Comparison of ENCODE assay signal across 8 cellular contexts in genomic region chr19:4867534-4868285, GRCh38. TPM values are rescaled to one million over a fixed set of nuclear protein-coding genes. Genes with fewer than 3 reads are reported as not detected.
DNase-seq lines count a peak whose midpoint lies in the region; ATAC-seq and TF ChIP-seq lines count a peak whose summit lies in the region.

Gene PLIN3 (minus strand): TSS chr19:4867667. CDS start chr19:4861394, 6,273 bp downstream.

- H3K4me1 ChIP-seq in fibroblast of lung (ENCODE audit: control insufficient read depth, extremely low read depth, insufficient read depth, low read length): peaks cover 5% of the 10 kb centered on the region

- H3K79me2 ChIP-seq in fibroblast of lung (ENCODE audit: control insufficient read depth, insufficient read depth, low read length): peaks cover 37% of the 10 kb centered on the region

- CTCF ChIA-PET in BJ (lab: Yijun Ruan, JAX): interaction anchor here (0.6 to 4.4 kb wide), 10 partner anchors 18 to 181 kb away, joined by 3 to 37 read pairs (median 6); partner anchors contain the start of gene FEM1A
- CTCF ChIA-PET in RWPE1 (lab: Yijun Ruan, JAX): interaction anchor here (0.6 to 2.3 kb wide), 5 partner anchors 16 to 487 kb away, joined by 3 to 9 read pairs (median 3); no protein-coding TSS in a partner anchor

- no peaks in the 10 kb centered on the region for H3K9me3 ChIP-seq in fibroblast of lung (ENCODE audit: control insufficient read depth, insufficient read depth, low read depth, low read length)

- peaks cover 8 to 18% (median 15%) of the 10 kb centered on the region in 4 donors for H3K4me1 Mint-ChIP-seq in naive thymus-derived CD8-positive, alpha-beta T cell
- H3K4me1 Mint-ChIP-seq in stimulated activated memory B cell treated with anti-CD40 and anti-IgM and Interleukin-4, amounts not matched to agents 10 μg/mL and 1 μg/mL and 100 μg/mL, for 72 hours: peaks cover 44% of the 10 kb centered on the region

- ATAC-seq in GM19035 (IDR thresholded peaks at IDR 0.05; ENCODE audit: unreplicated experiment) (peak; percentile 75), HG03460 (IDR thresholded peaks at IDR 0.05; ENCODE audit: unreplicated experiment) (peak; percentile 79)
- peak; percentile 89 to 90 for ATAC-seq in naive thymus-derived CD8-positive, alpha-beta T cell
- peak; percentile 94 for ATAC-seq in stimulated activated memory B cell treated with anti-CD40 and anti-IgM and Interleukin-4, amounts not matched to agents 10 μg/mL and 1 μg/mL and 100 μg/mL, for 72 hours

- peak within 1 kb of the TSS; percentile 26 to 82 (median 70) for H3K27ac Mint-ChIP-seq in naive thymus-derived CD8-positive, alpha-beta T cell
- H3K27ac Mint-ChIP-seq in stimulated activated memory B cell treated with anti-CD40 and anti-IgM and Interleukin-4, amounts not matched to agents 10 μg/mL and 1 μg/mL and 100 μg/mL, for 72 hours: peak within 1 kb of the TSS; percentile 85

- H3K27ac ChIP-seq in RWPE1 (peak within 1 kb of the TSS; percentile 87), fibroblast of lung (ENCODE audit: insufficient read depth, low read length) (peak within 1 kb of the TSS; percentile 91)

- H2AFZ ChIP-seq in fibroblast of lung (ENCODE audit: low read length): peak within 1 kb of the TSS; percentile 77

- peaks cover 0 to 1% (median 0%) of the 10 kb centered on the region in 5 donors for H3K27me3 Mint-ChIP-seq in naive thymus-derived CD8-positive, alpha-beta T cell
- peaks cover 12% of the 10 kb centered on the region for H3K27me3 Mint-ChIP-seq in stimulated activated memory B cell treated with anti-CD40 and anti-IgM and Interleukin-4, amounts not matched to agents 10 μg/mL and 1 μg/mL and 100 μg/mL, for 72 hours

- no peaks in the 10 kb centered on the region for H4K20me1 ChIP-seq in fibroblast of lung (ENCODE audit: control insufficient read depth, extremely low read depth, insufficient read depth, low read length)

- no peak for TF ChIP-seq CTCF in BJ (IDR thresholded peaks at IDR 0.05; ENCODE audit: insufficient read depth, low read depth, low read length)
- no peak for TF ChIP-seq CTCF in RWPE1 (conservative IDR thresholded peaks at IDR 0.05; ENCODE audit: low read depth)
- no peak for TF ChIP-seq CTCF in fibroblast of lung (conservative IDR thresholded peaks at IDR 0.05 in 1 of 2, IDR thresholded peaks at IDR 0.05 in 1 of 2; ENCODE audit: low read depth in 1 of 2, low read length in 2 of 2)

- peaks cover 2% of the 10 kb centered on the region; the same call in 1 of the 2 replicates for H3K36me3 ChIP-seq in BJ (ENCODE audit: control insufficient read depth, insufficient read depth, low read length)
- no peaks in the 10 kb centered on the region for H3K36me3 ChIP-seq in fibroblast of lung (ENCODE audit: control insufficient read depth, insufficient read depth, low read length)

- H3K27me3 ChIP-seq in BJ (ENCODE audit: control insufficient read depth, insufficient read depth, low read length): no peaks in the 10 kb centered on the region
- H3K27me3 ChIP-seq in fibroblast of lung (ENCODE audit: control insufficient read depth, insufficient read depth, low read length): no peaks in the 10 kb centered on the region

- H3K36me3 Mint-ChIP-seq in naive thymus-derived CD8-positive, alpha-beta T cell: no peaks in the 10 kb centered on the region
- peaks cover 1% of the 10 kb centered on the region for H3K36me3 Mint-ChIP-seq in stimulated activated memory B cell treated with anti-CD40 and anti-IgM and Interleukin-4, amounts not matched to agents 10 μg/mL and 1 μg/mL and 100 μg/mL, for 72 hours

- H3K9me3 Mint-ChIP-seq in naive thymus-derived CD8-positive, alpha-beta T cell: no peaks in the 10 kb centered on the region
- H3K9me3 Mint-ChIP-seq in stimulated activated memory B cell treated with anti-CD40 and anti-IgM and Interleukin-4, amounts not matched to agents 10 μg/mL and 1 μg/mL and 100 μg/mL, for 72 hours: no peaks in the 10 kb centered on the region

- DNase-seq in BJ (ENCODE audit: low read depth): peak; percentile 67
- DNase-seq in RWPE1 (ENCODE audit: low spot score): peak; percentile 100
- DNase-seq in activated T-helper 1 cell treated with anti-CD3 and anti-CD28 coated beads, Interleukin-2, amount 50 U/mL, for 16 hours (ENCODE audit: low read depth in 1 of 2, low spot score in 1 of 2): peak; percentile 82 to 85
- DNase-seq in fibroblast of lung (ENCODE audit: low read depth in 2 of 2): peak; percentile 95 to 96
- DNase-seq in naive thymus-derived CD8-positive, alpha-beta T cell: peak; percentile 76 to 92 (median 80)

- H3K4me2 ChIP-seq in fibroblast of lung (ENCODE audit: extremely low read depth, insufficient read depth, low read length): peak within 1 kb of the TSS; percentile 76

- peak within 1 kb of the TSS; percentile 82 for H3K9ac ChIP-seq in fibroblast of lung (ENCODE audit: insufficient read depth, low read length)

- peak within 1 kb of the TSS; percentile 72 to 90 (median 82) for H3K4me3 Mint-ChIP-seq in naive thymus-derived CD8-positive, alpha-beta T cell
- peak within 1 kb of the TSS; percentile 88 for H3K4me3 Mint-ChIP-seq in stimulated activated memory B cell treated with anti-CD40 and anti-IgM and Interleukin-4, amounts not matched to agents 10 μg/mL and 1 μg/mL and 100 μg/mL, for 72 hours

- H3K4me3 ChIP-seq in BJ (ENCODE audit: low read depth, low read length): peak within 1 kb of the TSS; percentile 92
- peak within 1 kb of the TSS; percentile 71 to 96 (median 86) for H3K4me3 ChIP-seq in fibroblast of lung (replicated peaks in 1 of 4; ENCODE audit: control extremely low read depth in 1 of 4, insufficient read depth in 1 of 4, low read depth in 3 of 4, low read length in 4 of 4)

- POLR2A ChIA-PET in BJ (lab: Charles Lee): interaction anchor here (0.6 to 1.0 kb wide), 2 partner anchors 44 to 172 kb away, joined by 3 to 10 read pairs; no protein-coding TSS in a partner anchor
- POLR2A ChIA-PET in RWPE1 (lab: Yijun Ruan, JAX; ENCODE audit: low non-redundant PET): interaction anchor here (0.6 kb wide), 2 partner anchors 10 to 21 kb away, joined by 3 to 8 read pairs; no protein-coding TSS in a partner anchor
- POLR2A ChIA-PET in naive thymus-derived CD8-positive, alpha-beta T cell (lab: Charles Lee): interaction anchor here (0.6 to 3.8 kb wide), 10 partner anchors 9 to 576 kb away, joined by 3 to 53 read pairs (median 4); partner anchors contain the start of gene KDM4B

RNA-seq across cellular contexts. Expression of gene PLIN3, which starts in this region (rescaled TPM):
- polyA plus RNA-seq in BJ (2011; rRNA removed) (128 and 211 TPM in 2 replicates), fibroblast of lung (133 and 151 TPM in 2 replicates)
- 118 and 138 TPM in 2 replicates for polyA minus RNA-seq in BJ (2011; rRNA and poly(A)+ RNA removed)
- 157 and 191 TPM in 2 replicates for total RNA-seq in fibroblast of lung
- 212 and 248 TPM in 2 replicates for polyA plus RNA-seq in fibroblast of lung (2012)
- 81.0 and 94.5 TPM in 2 replicates for polyA minus RNA-seq in fibroblast of lung (ENCODE audit: low replicate concordance)
- 10 to 100 TPM; 15.9 to 17.3 TPM for total RNA-seq in naive thymus-derived CD8-positive, alpha-beta T cell
- 10 to 100 TPM; 14.1 to 17.3 (median 15.2) TPM for polyA plus RNA-seq in naive thymus-derived CD8-positive, alpha-beta T cell

Comparison
In these comparisons a context has a peak if more than half of its experiments do, and no peak if none do; other contexts are left out.
1. Peak in every context shown above with its lines: DNase-seq, ATAC-seq, H3K4me3 ChIP-seq and H3K27ac ChIP-seq.